Comparison of ENCODE assay signal across 7 cellular contexts in genomic region chr1:150507912-150508864, GRCh38. TPM values are rescaled to one million over a fixed set of nuclear protein-coding genes. Genes with fewer than 3 reads are reported as not detected.
DNase-seq lines count a peak whose midpoint lies in the region; ATAC-seq and TF ChIP-seq lines count a peak whose summit lies in the region.

Gene ECM1 (plus strand): TSS chr1:150508109. CDS start chr1:150508210, 101 bp downstream.

- no peaks in the 10 kb centered on the region for H3K9me2 ChIP-seq in MM.1S (replicated peaks; ENCODE audit: insufficient read depth, low read length)

- H3K27me3 ChIP-seq in foreskin keratinocyte: no peaks in the 10 kb centered on the region
- H3K27me3 ChIP-seq in rectal smooth muscle tissue (ENCODE audit: control insufficient read depth, insufficient read depth, low read length): no peaks in the 10 kb centered on the region
- no peaks in the 10 kb centered on the region for H3K27me3 ChIP-seq in MM.1S (replicated peaks; ENCODE audit: insufficient read depth, low read length)

- H3F3A ChIP-seq in MM.1S (ENCODE audit: insufficient read depth, low read length): no peaks in the 10 kb centered on the region

- H3K27ac ChIP-seq in foreskin keratinocyte (peak within 1 kb of the TSS; percentile 54), rectal smooth muscle tissue (ENCODE audit: low read depth, low read length) (peak within 1 kb of the TSS; percentile 51), MM.1S (ENCODE audit: low read length) (no peak within 1 kb of the TSS)

- TF ChIP-seq CTCF in foreskin keratinocyte (conservative IDR thresholded peaks at IDR 0.05) (no peak), MM.1S (IDR thresholded peaks at IDR 0.05; ENCODE audit: low read length) (no peak)

- H3K4me3 ChIP-seq in rectal smooth muscle tissue (ENCODE audit: low read length): peak within 1 kb of the TSS; percentile 54
- H3K4me3 ChIP-seq in MM.1S (ENCODE audit: low read length): no peak within 1 kb of the TSS

- ATAC-seq in foreskin keratinocyte: peak; percentile 84

- peaks cover 13% of the 10 kb centered on the region for H3K4me1 ChIP-seq in foreskin keratinocyte
- H3K4me1 ChIP-seq in rectal smooth muscle tissue (ENCODE audit: control insufficient read depth, insufficient read depth, low read length): no peaks in the 10 kb centered on the region
- H3K4me1 ChIP-seq in MM.1S (ENCODE audit: low read length): no peaks in the 10 kb centered on the region

- H4K20me1 ChIP-seq in MM.1S (ENCODE audit: insufficient read depth, low read length): no peaks in the 10 kb centered on the region

- H3K4me2 ChIP-seq in MM.1S (ENCODE audit: low read depth, low read length): no peak within 1 kb of the TSS

- peak within 1 kb of the TSS; percentile 32 for H3K9ac ChIP-seq in rectal smooth muscle tissue (ENCODE audit: low read length)
- no peak within 1 kb of the TSS for H3K9ac ChIP-seq in MM.1S (ENCODE audit: low read length)

- H3K36me3 ChIP-seq in rectal smooth muscle tissue (ENCODE audit: control insufficient read depth, insufficient read depth, low read length): peaks cover 14% of the 10 kb centered on the region
- H3K36me3 ChIP-seq in MM.1S (replicated peaks; ENCODE audit: insufficient read depth, low read length): no peaks in the 10 kb centered on the region

- no peak within 1 kb of the TSS for H2AFZ ChIP-seq in MM.1S (ENCODE audit: low read length)

- H3K9me3 ChIP-seq in MM.1S (replicated peaks; ENCODE audit: insufficient read depth, low read length): no peaks in the 10 kb centered on the region

- DNase-seq in HK-2 (ENCODE audit: unreplicated experiment) (peak; percentile 66), T1000 (lab: John Stamatoyannopoulos, UW) (peak; percentile 27), foreskin keratinocyte (peak; percentile 40 to 66), MM.1S (no peak), NCI-H748 treated with DMSO at 0.1 percent for 48 hours (lab: John Stamatoyannopoulos, UW) (no peak)
- DNase-seq in stimulated activated CD4-positive, alpha-beta T cell treated with anti-CD3 and anti-CD28 coated beads, Interleukin-4, amount 100 ng/mL, for 24 hours: no peak

- H3K79me2 ChIP-seq in MM.1S (ENCODE audit: low read length): no peaks in the 10 kb centered on the region

RNA-seq across cellular contexts. Expression of gene ECM1, which starts in this region (rescaled TPM):
- 59.5 and 73.1 TPM in 2 replicates for total RNA-seq in foreskin keratinocyte
- 87.6 and 100 TPM in 2 replicates for polyA plus RNA-seq in foreskin keratinocyte

Comparison
In these comparisons a context has a peak if more than half of its experiments do, and no peak if none do; other contexts are left out.
1. DNase-seq: peak in HK-2 (single experiment), T1000 (single experiment) and foreskin keratinocyte (2 of 2); none in MM.1S (single experiment), NCI-H748 treated with DMSO at 0.1 percent for 48 hours (single experiment) and stimulated activated CD4-positive, alpha-beta T cell treated with anti-CD3 and anti-CD28 coated beads, Interleukin-4, amount 100 ng/mL, for 24 hours (single experiment).